ENCODE assay signal across 19 cellular contexts in the genomic region with DNA sequence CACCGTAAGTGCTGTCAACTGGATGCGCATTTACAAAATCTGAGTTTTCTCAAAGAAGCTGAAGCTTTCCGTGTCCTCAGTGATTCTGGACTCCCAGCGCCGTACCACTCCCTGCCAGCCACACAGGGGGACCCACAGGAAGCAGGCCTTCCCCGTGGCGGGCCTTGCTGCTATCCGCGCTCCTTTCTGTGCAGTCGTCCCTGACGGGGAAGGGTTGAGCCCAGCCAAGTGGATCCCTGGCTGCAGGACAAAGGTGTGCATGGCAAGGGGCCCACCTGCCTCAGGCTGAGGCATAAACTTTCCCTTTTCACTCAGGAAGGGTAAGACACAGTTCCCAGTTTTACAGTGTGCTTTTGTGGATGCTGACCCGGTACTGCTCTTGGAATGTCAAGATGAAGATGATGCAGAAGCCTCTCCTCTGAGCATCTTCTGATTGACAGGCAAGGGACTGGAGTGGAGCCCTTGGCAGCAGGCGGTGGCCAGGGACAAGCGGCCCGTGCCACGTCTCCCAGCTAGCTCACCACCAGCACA.
A peak's percentile ranks its signal among the peaks of the same experiment; 100 is the strongest.
DNase-seq lines count a peak whose midpoint lies in the region; ATAC-seq, FAIRE-seq and TF ChIP-seq lines count a peak whose summit lies in the region.
"Had no signal": no experiment of that assay in that cellular context is flagged by ENCODE, and none has a peak within 500 bp of the region (broad histone marks: within the 10 kb centered on the region; RNA-seq: fewer than 3 reads in every experiment).

No MANE protein-coding gene starts in this region.

- H3K18ac ChIP-seq in H1 (ENCODE audit: extremely low read depth, low read length), result no peak overlapping the region

- no peak overlapping the region for H3K4me3 Mint-ChIP-seq in stimulated activated effector memory CD8-positive, alpha-beta T cell treated with anti-CD3 and anti-CD28 coated beads, Interleukin-12 subunit alpha, Interleukin-12 subunit beta, amount 100 ng/mL, for 72 hours
- H3K4me3 Mint-ChIP-seq in Caco-2 (ENCODE audit: unreplicated experiment), result no peak overlapping the region

- no peak overlapping the region for H3K4me2 ChIP-seq in H1 (ENCODE audit: insufficient read depth in 1 of 2, low read depth in 2 of 2, low read length in 2 of 2)

- H3K23me2 ChIP-seq in H1 (ENCODE audit: low read depth, low read length), result peaks cover 2% of the 10 kb centered on the region; the same call in 1 of the 2 replicates

- no peak overlapping the region for H2BK12ac ChIP-seq in H1 (ENCODE audit: low read depth, low read length)

- CTCF ChIA-PET in H1 (lab: Charles Lee; ENCODE audit: partially characterized antibody), result interaction anchor here (1.3 to 1.5 kb wide), 3 partner anchors 11 to 21 kb away, joined by 3 to 4 read pairs (median 3); no protein-coding TSS in a partner anchor
- CTCF ChIA-PET in Caco-2 (lab: Charles Lee), result no interaction called here

- FAIRE-seq in H1 (lab: Jason Lieb, UNC), result no peak
- FAIRE-seq: GM12892, HTR-8/SVneo had no signal

- no peak overlapping the region for H3K27ac ChIP-seq in H1 (ENCODE audit: low read depth, low read length)

- in situ Hi-C loops in G401 (cut with HindIII; ENCODE audit: low sequenced_read_pairs), result no loop called here

- no peak overlapping the region for H2BK120ac ChIP-seq in H1 (replicated peaks; ENCODE audit: low read depth, low read length)

- peak overlapping the region; percentile 32 for H3K27ac Mint-ChIP-seq in stimulated activated effector memory CD8-positive, alpha-beta T cell treated with anti-CD3 and anti-CD28 coated beads, Interleukin-12 subunit alpha, Interleukin-12 subunit beta, amount 100 ng/mL, for 72 hours
- no peak overlapping the region for H3K27ac Mint-ChIP-seq in Caco-2 (ENCODE audit: unreplicated experiment)

- peaks cover 70% of the 10 kb centered on the region for H3K36me3 Mint-ChIP-seq in stimulated activated effector memory CD8-positive, alpha-beta T cell treated with anti-CD3 and anti-CD28 coated beads, Interleukin-12 subunit alpha, Interleukin-12 subunit beta, amount 100 ng/mL, for 72 hours
- peaks cover 91% of the 10 kb centered on the region for H3K36me3 Mint-ChIP-seq in Caco-2 (ENCODE audit: insufficient read depth, unreplicated experiment)

- intact Hi-C loops in Caco-2 (cut with micrococcal nuclease; ENCODE audit: unreplicated experiment), result no loop called here

- ATAC-seq in stimulated activated effector memory CD8-positive, alpha-beta T cell treated with anti-CD3 and anti-CD28 coated beads, Interleukin-12 subunit alpha, Interleukin-12 subunit beta, amount 100 ng/mL, for 72 hours, result no peak

- DNase-seq in G401 (ENCODE audit: low spot score) (peak; percentile 66), H1 (ENCODE audit: low read depth in 1 of 2, low spot score in 2 of 2) (no peak), NCI-H1436 treated with DMSO at 0.1 percent for 48 hours (lab: John Stamatoyannopoulos, UW) (no peak), Caco-2 (no peak)
- no peak for DNase-seq in stimulated activated effector memory CD8-positive, alpha-beta T cell treated with anti-CD3 and anti-CD28 coated beads, Interleukin-12 subunit alpha, Interleukin-12 subunit beta, amount 100 ng/mL, for 72 hours (ENCODE audit: low spot score in 2 of 2)
- no peak for DNase-seq in effector CD8-positive, alpha-beta T cell (lab: John Stamatoyannopoulos, UW)
- DNase-seq: COR-L47; DMS53; HCEC 1CT; KG1; NCI-H1048; NCI-H2107; NCI-H345; NCI-H526 treated with DMSO at 0.1 percent for 48 hours; NK-92 treated with Interleukin-12 subunit alpha and Interleukin-12 subunit beta, amount 100 ng/mL, for 24 hours; OCI-M1 had no signal

- H2BK15ac ChIP-seq in H1 (ENCODE audit: low read length), result no peak overlapping the region

- peaks cover 63% of the 10 kb centered on the region for H3K4me1 Mint-ChIP-seq in stimulated activated effector memory CD8-positive, alpha-beta T cell treated with anti-CD3 and anti-CD28 coated beads, Interleukin-12 subunit alpha, Interleukin-12 subunit beta, amount 100 ng/mL, for 72 hours
- peaks cover 15% of the 10 kb centered on the region for H3K4me1 Mint-ChIP-seq in Caco-2 (ENCODE audit: low read depth, unreplicated experiment)

- no peaks in the 10 kb centered on the region for H3K27me3 Mint-ChIP-seq in Caco-2 (ENCODE audit: insufficient read depth, unreplicated experiment)

- no TSS peak for BruUV-seq in Caco-2 (replicated peaks; lab: Mats Ljungman, UMichigan)

- peaks cover 25% of the 10 kb centered on the region for H3K79me1 ChIP-seq in H1 (ENCODE audit: low read depth, low read length)

- H3K9ac ChIP-seq in H1 (replicated peaks in 1 of 4; ENCODE audit: extremely low read depth in 1 of 4, low read depth in 3 of 4, low read length in 3 of 4), result no peak overlapping the region

- no peak overlapping the region for H3K56ac ChIP-seq in H1 (replicated peaks; ENCODE audit: insufficient read length, low read depth, low read length)

- no peaks in the 10 kb centered on the region for H3K9me3 ChIP-seq in H1 (ENCODE audit: insufficient read depth in 2 of 2, low read depth in 1 of 2, low read length in 1 of 2)
- no peaks in the 10 kb centered on the region for H3K9me3 ChIP-seq in Caco-2

- H3K36me3 ChIP-seq in H1 (ENCODE audit: control insufficient read depth in 2 of 4, insufficient read depth in 4 of 4, low read length in 3 of 4) (peaks cover 0 to 2% (median 0%) of the 10 kb centered on the region in 4 experiments; a peak in 2 of 8 replicates), Caco-2 (ENCODE audit: control insufficient read depth, insufficient read depth, low read length) (peaks cover 5% of the 10 kb centered on the region)

- H3K4me1 ChIP-seq in H1 (replicated peaks in 1 of 4; ENCODE audit: control insufficient read depth in 3 of 4, insufficient read depth in 4 of 4, low read length in 3 of 4) (peaks cover 8 to 32% (median 20%) of the 10 kb centered on the region in 4 experiments), Caco-2 (peaks cover 15% of the 10 kb centered on the region; the same call in 1 of the 2 replicates)

- peaks cover 24 to 93% of the 10 kb centered on the region in 2 experiments for H3K79me2 ChIP-seq in H1 (ENCODE audit: control insufficient read depth in 1 of 2, insufficient read depth in 2 of 2, low read length in 2 of 2)

- H3K14ac ChIP-seq in H1 (ENCODE audit: insufficient read length), result no peak overlapping the region

- H3K4ac ChIP-seq in H1 (replicated peaks; ENCODE audit: insufficient read length, low read depth, low read length), result no peak overlapping the region

- no peak overlapping the region for H2AFZ ChIP-seq in H1 (ENCODE audit: low read length)

- peak; percentile 21; the same call in 1 of the 2 replicates for TF ChIP-seq EP300 in Ishikawa (IDR thresholded peaks at IDR 0.05; ENCODE audit: borderline replicate concordance)
- no peak for TF ChIP-seq EP300 in H1 (IDR thresholded peaks at IDR 0.05; ENCODE audit: borderline replicate concordance in 1 of 2, low read depth in 2 of 2, low read length in 2 of 2)

- WGBS in H1 (ENCODE audit: extremely low coverage in 1 of 2, insufficient coverage in 1 of 2, insufficient read length in 1 of 2, insufficient replicate concordance in 2 of 2, low coverage in 1 of 2, low lambda C conversion rate in 2 of 2, missing lambda C conversion rate in 1 of 2), 2 experiments, result 91% methylated on average over 16 of the region's 16 CpGs; no CpG with 5 or more reads in 1 of the 2 experiments

- H4K5ac ChIP-seq in H1 (ENCODE audit: insufficient read length, low read depth, low read length), result no peak overlapping the region

- H2BK5ac ChIP-seq in H1 (ENCODE audit: low read depth, low read length), result no peak overlapping the region

- no peak for TF ChIP-seq RAD21 in Ishikawa (IDR thresholded peaks at IDR 0.05; ENCODE audit: low read depth)
- no peak for TF ChIP-seq RAD21 in H1 (IDR thresholded peaks at IDR 0.05 in 1 of 2, conservative IDR thresholded peaks at IDR 0.05 in 1 of 2; ENCODE audit: low read depth in 2 of 2, low read length in 2 of 2)

- no peak for TF ChIP-seq POLR2A in H1 (IDR thresholded peaks at IDR 0.05; ENCODE audit: control extremely low read depth in 1 of 2, low read depth in 2 of 2, low read length in 2 of 2)

- peaks cover 48 to 66% of the 10 kb centered on the region in 2 experiments for H4K20me1 ChIP-seq in H1 (replicated peaks in 1 of 2; ENCODE audit: control insufficient read depth in 1 of 2, insufficient read depth in 2 of 2, low read length in 2 of 2)

- TF ChIP-seq CTCF in H1 (IDR thresholded peaks at IDR 0.05; ENCODE audit: control extremely low read depth in 1 of 3, insufficient read depth in 1 of 3, low read depth in 1 of 3, low read length in 3 of 3) (no peak), Caco-2 (IDR thresholded peaks at IDR 0.05; ENCODE audit: insufficient read depth in 1 of 2, low read depth in 1 of 2, low read length in 1 of 2, severe bottlenecking in 1 of 2, unreplicated experiment in 1 of 2) (no peak)

- H2BK20ac ChIP-seq in H1 (ENCODE audit: low read length), result no peak overlapping the region

- H3K9me3 Mint-ChIP-seq in stimulated activated effector memory CD8-positive, alpha-beta T cell treated with anti-CD3 and anti-CD28 coated beads, Interleukin-12 subunit alpha, Interleukin-12 subunit beta, amount 100 ng/mL, for 72 hours, result no peaks in the 10 kb centered on the region
- no peaks in the 10 kb centered on the region for H3K9me3 Mint-ChIP-seq in Caco-2 (ENCODE audit: unreplicated experiment)

- peak overlapping the region; percentile 29; the same call in 1 of the 2 replicates for H4K8ac ChIP-seq in H1 (ENCODE audit: extremely low read depth, insufficient read depth, low read length)

- H3K27me3 ChIP-seq in H1 (replicated peaks in 1 of 4; ENCODE audit: control insufficient read depth in 3 of 4, extremely low read depth in 1 of 4, insufficient read depth in 3 of 4, low read length in 3 of 4), result no peaks in the 10 kb centered on the region
- no peaks in the 10 kb centered on the region for H3K27me3 ChIP-seq in Caco-2 (replicated peaks; ENCODE audit: control insufficient read depth, insufficient read depth, low read length)

- H3K23ac ChIP-seq in H1 (ENCODE audit: insufficient read length), result no peak overlapping the region

- no peak overlapping the region for H3K4me3 ChIP-seq in H1 (ENCODE audit: extremely low read depth in 1 of 4, insufficient read depth in 2 of 4, low read depth in 3 of 4, low read length in 4 of 4)
- H3K4me3 ChIP-seq in Caco-2 (ENCODE audit: low read depth, low read length), result no peak overlapping the region

- POLR2A ChIA-PET in H1 (lab: Charles Lee; ENCODE audit: partially characterized antibody) (interaction anchor here (1.0 to 1.9 kb wide), 4 partner anchors 10 to 14 kb away, joined by 3 to 8 read pairs (median 4); no protein-coding TSS in a partner anchor), Caco-2 (lab: Charles Lee) (no interaction called here)

- H2AK5ac ChIP-seq in H1 (ENCODE audit: low read depth, low read length), result no peak overlapping the region

- H4K91ac ChIP-seq in H1 (replicated peaks; ENCODE audit: insufficient read length, low read length), result no peak overlapping the region

TF ChIP-seq in Ishikawa, 13 proteins besides CTCF, POLR2A, EP300 and RAD21 (continues in another document):
- peak; percentile 43; the same call in 1 of the 2 replicates for TF ChIP-seq TCF12 (IDR thresholded peaks at IDR 0.05; ENCODE audit: low read depth)

TF ChIP-seq in H1, 55 proteins besides CTCF, POLR2A, EP300 and RAD21 (continues in another document):
- no peak for TF ChIP-seq CEBPB (IDR thresholded peaks at IDR 0.05; ENCODE audit: low read depth, low read length)
- no peak for TF ChIP-seq JUND (IDR thresholded peaks at IDR 0.05; ENCODE audit: low read length)
- TF ChIP-seq SIX5 (IDR thresholded peaks at IDR 0.05; ENCODE audit: low read depth, low read length), result no peak
